ENCODE assay signal across 8 cellular contexts in genomic region chr11:66264893-66265292, GRCh38. TPM values are rescaled to one million over a fixed set of nuclear protein-coding genes. Genes with fewer than 3 reads are reported as not detected.
A peak's percentile ranks its signal among the peaks of the same experiment; 100 is the strongest.
DNase-seq lines count a peak whose midpoint lies in the region; ATAC-seq and TF ChIP-seq lines count a peak whose summit lies in the region.

No MANE protein-coding gene starts in this region.

- peak; percentile 60 for TF ChIP-seq CTCF in KMS-11 (conservative IDR thresholded peaks at IDR 0.05; ENCODE audit: low read depth, low read length)
- TF ChIP-seq CTCF in osteocyte (IDR thresholded peaks at IDR 0.05): peak; percentile 33

- H3K4me3 ChIP-seq in KMS-11 (IDR thresholded peaks at IDR 0.05; ENCODE audit: insufficient read depth, low read depth, low read length): no peak overlapping the region

- no peaks in the 10 kb centered on the region for H3K9me3 Mint-ChIP-seq in activated naive CD8-positive, alpha-beta T cell treated with anti-CD3 and anti-CD28 coated beads for 36 hours
- H3K9me3 Mint-ChIP-seq in osteocyte (ENCODE audit: unreplicated experiment): no peaks in the 10 kb centered on the region
- H3K9me3 Mint-ChIP-seq in natural killer cell treated with Interleukin-12 subunit alpha and Interleukin-12 subunit beta and Interleukin-15 and Interleukin-18, amount 100 ng/mL, for 72 hours: no peaks in the 10 kb centered on the region

- H3K4me3 Mint-ChIP-seq in activated naive CD8-positive, alpha-beta T cell treated with anti-CD3 and anti-CD28 coated beads for 36 hours: no peak overlapping the region
- H3K4me3 Mint-ChIP-seq in osteocyte (ENCODE audit: unreplicated experiment): no peak overlapping the region
- H3K4me3 Mint-ChIP-seq in natural killer cell treated with Interleukin-12 subunit alpha and Interleukin-12 subunit beta and Interleukin-15 and Interleukin-18, amount 100 ng/mL, for 72 hours: no peak overlapping the region

- intact Hi-C loops in left cardiac atrium (cut with DNase I): no loop called here

- no peaks in the 10 kb centered on the region for H3K27me3 Mint-ChIP-seq in activated naive CD8-positive, alpha-beta T cell treated with anti-CD3 and anti-CD28 coated beads for 36 hours
- H3K27me3 Mint-ChIP-seq in osteocyte (ENCODE audit: unreplicated experiment): no peaks in the 10 kb centered on the region
- H3K27me3 Mint-ChIP-seq in natural killer cell treated with Interleukin-12 subunit alpha and Interleukin-12 subunit beta and Interleukin-15 and Interleukin-18, amount 100 ng/mL, for 72 hours: no peaks in the 10 kb centered on the region

- peaks cover 7% of the 10 kb centered on the region for H3K36me3 Mint-ChIP-seq in activated naive CD8-positive, alpha-beta T cell treated with anti-CD3 and anti-CD28 coated beads for 36 hours
- H3K36me3 Mint-ChIP-seq in osteocyte (ENCODE audit: unreplicated experiment): peaks cover 16% of the 10 kb centered on the region
- H3K36me3 Mint-ChIP-seq in natural killer cell treated with Interleukin-12 subunit alpha and Interleukin-12 subunit beta and Interleukin-15 and Interleukin-18, amount 100 ng/mL, for 72 hours: peaks cover 6% of the 10 kb centered on the region

- no peak overlapping the region for H2AFZ ChIP-seq in KMS-11 (ENCODE audit: low read depth)

- H3K4me1 Mint-ChIP-seq in activated naive CD8-positive, alpha-beta T cell treated with anti-CD3 and anti-CD28 coated beads for 36 hours: peaks cover 19% of the 10 kb centered on the region
- H3K4me1 Mint-ChIP-seq in osteocyte (ENCODE audit: unreplicated experiment): peaks cover 15% of the 10 kb centered on the region
- peaks cover 22 to 27% of the 10 kb centered on the region in 2 donors for H3K4me1 Mint-ChIP-seq in natural killer cell treated with Interleukin-12 subunit alpha and Interleukin-12 subunit beta and Interleukin-15 and Interleukin-18, amount 100 ng/mL, for 72 hours (ENCODE audit: low read depth in 2 of 2)

- DNase-seq in ELR (ENCODE audit: low read depth) (peak; percentile 30), osteocyte (ENCODE audit: extremely low spot score, unreplicated experiment) (no peak), NCI-H446 treated with DMSO at 0.1 percent for 48 hours (lab: John Stamatoyannopoulos, UW) (no peak), left cardiac atrium (no peak)
- DNase-seq in activated naive CD8-positive, alpha-beta T cell treated with anti-CD3 and anti-CD28 coated beads for 36 hours: peak; percentile 56
- no peak for DNase-seq in natural killer cell treated with Interleukin-12 subunit alpha and Interleukin-12 subunit beta and Interleukin-15 and Interleukin-18, amount 100 ng/mL, for 72 hours (ENCODE audit: low spot score)

- H3K27ac Mint-ChIP-seq in activated naive CD8-positive, alpha-beta T cell treated with anti-CD3 and anti-CD28 coated beads for 36 hours: no peak overlapping the region
- H3K27ac Mint-ChIP-seq in osteocyte (ENCODE audit: unreplicated experiment): no peak overlapping the region
- no peak overlapping the region for H3K27ac Mint-ChIP-seq in natural killer cell treated with Interleukin-12 subunit alpha and Interleukin-12 subunit beta and Interleukin-15 and Interleukin-18, amount 100 ng/mL, for 72 hours

- H3K27ac ChIP-seq in KMS-11: no peak overlapping the region

- H3K79me2 ChIP-seq in KMS-11 (ENCODE audit: insufficient read depth, low read depth): peaks cover 12% of the 10 kb centered on the region

- ATAC-seq in GM18907 (IDR thresholded peaks at IDR 0.05; ENCODE audit: unreplicated experiment) (no peak), left cardiac atrium (no peak)
- no peak for ATAC-seq in natural killer cell treated with Interleukin-12 subunit alpha and Interleukin-12 subunit beta and Interleukin-15 and Interleukin-18, amount 100 ng/mL, for 72 hours

- no peaks in the 10 kb centered on the region for H3K27me3 ChIP-seq in KMS-11 (ENCODE audit: insufficient read depth, low read depth)

- H3K4me1 ChIP-seq in KMS-11 (ENCODE audit: low read depth, poor library complexity, severe bottlenecking): peaks cover 10% of the 10 kb centered on the region

- H4K20me1 ChIP-seq in KMS-11 (ENCODE audit: insufficient read depth): no peaks in the 10 kb centered on the region

- H3K36me3 ChIP-seq in KMS-11 (ENCODE audit: insufficient read depth): no peaks in the 10 kb centered on the region

- no peak overlapping the region for H3K4me2 ChIP-seq in KMS-11

- no peak overlapping the region for H3K9ac ChIP-seq in KMS-11

RNA-seq across cellular contexts. Expression of gene RAB1B, which starts 3.5 kb away (rescaled TPM):
- 100 to 1,000 TPM in 1 of 2 experiments, 10 to 100 TPM in 1; 97.6 to 102 TPM for total RNA-seq in activated naive CD8-positive, alpha-beta T cell treated with anti-CD3 and anti-CD28 coated beads for 36 hours
- total RNA-seq in osteocyte: 149 and 150 TPM in 2 replicates
- 100 to 1,000 TPM; 114 to 115 TPM for total RNA-seq in left cardiac atrium
- total RNA-seq in natural killer cell treated with Interleukin-12 subunit alpha and Interleukin-12 subunit beta and Interleukin-15 and Interleukin-18, amount 100 ng/mL, for 72 hours: 100 to 1,000 TPM; 139 to 146 TPM

RNA-seq across cellular contexts. Expression of gene KLC2, which starts 7.4 kb away (rescaled TPM):
- total RNA-seq in activated naive CD8-positive, alpha-beta T cell treated with anti-CD3 and anti-CD28 coated beads for 36 hours: 10 to 100 TPM; 39.4 to 40.2 TPM
- total RNA-seq in osteocyte (35.5 and 43.8 TPM in 2 replicates), left cardiac atrium (10 to 100 TPM; 25.8 to 32.1 TPM)
- total RNA-seq in natural killer cell treated with Interleukin-12 subunit alpha and Interleukin-12 subunit beta and Interleukin-15 and Interleukin-18, amount 100 ng/mL, for 72 hours: 10 to 100 TPM; 38.0 to 77.2 TPM

RNA-seq across cellular contexts. Expression of gene CNIH2, which starts 13.1 kb away (rescaled TPM):
- total RNA-seq in activated naive CD8-positive, alpha-beta T cell treated with anti-CD3 and anti-CD28 coated beads for 36 hours: 1 to 10 TPM; 1.9 to 2.2 TPM
- total RNA-seq in osteocyte: 3.8 and 5.0 TPM in 2 replicates
- not detected for total RNA-seq in left cardiac atrium
- total RNA-seq in natural killer cell treated with Interleukin-12 subunit alpha and Interleukin-12 subunit beta and Interleukin-15 and Interleukin-18, amount 100 ng/mL, for 72 hours: 1 to 10 TPM; 1.2 to 2.6 TPM

RNA-seq across cellular contexts. Expression of gene YIF1A, which starts 24.1 kb away (rescaled TPM):
- 10 to 100 TPM; 64.1 to 72.4 TPM for total RNA-seq in activated naive CD8-positive, alpha-beta T cell treated with anti-CD3 and anti-CD28 coated beads for 36 hours
- total RNA-seq in osteocyte (140 and 146 TPM in 2 replicates), left cardiac atrium (10 to 100 TPM; 53.2 to 81.1 TPM)
- total RNA-seq in natural killer cell treated with Interleukin-12 subunit alpha and Interleukin-12 subunit beta and Interleukin-15 and Interleukin-18, amount 100 ng/mL, for 72 hours: 10 to 100 TPM; 62.7 to 76.1 TPM

RNA-seq across cellular contexts. Expression of gene TMEM151A, which starts 26.8 kb away (rescaled TPM):
- not detected for total RNA-seq in activated naive CD8-positive, alpha-beta T cell treated with anti-CD3 and anti-CD28 coated beads for 36 hours
- 0.46 and 0.55 TPM in 2 replicates for total RNA-seq in osteocyte
- 1 to 10 TPM in 1 of 2 donors, under 1 TPM in 1; 0.86 to 1.1 TPM for total RNA-seq in left cardiac atrium
- total RNA-seq in natural killer cell treated with Interleukin-12 subunit alpha and Interleukin-12 subunit beta and Interleukin-15 and Interleukin-18, amount 100 ng/mL, for 72 hours: not detected

Comparison
In these comparisons a context has a peak if more than half of its experiments do, and no peak if none do; other contexts are left out.
1. DNase-seq: peak in ELR (single experiment) and activated naive CD8-positive, alpha-beta T cell treated with anti-CD3 and anti-CD28 coated beads for 36 hours (single experiment); none in osteocyte (single experiment), NCI-H446 treated with DMSO at 0.1 percent for 48 hours (single experiment), left cardiac atrium (single experiment) and natural killer cell treated with Interleukin-12 subunit alpha and Interleukin-12 subunit beta and Interleukin-15 and Interleukin-18, amount 100 ng/mL, for 72 hours (single experiment).